ENCODE assay signal across 2 cellular contexts in genomic region chr3:47854267-47854666, GRCh38.
TF ChIP-seq lines count a peak whose summit lies in the region.

No MANE protein-coding gene starts in this region.

TF ChIP-seq in IMR-90, 13 proteins besides CTCF, POLR2A, EP300 and RAD21 (continued from another document):
- TF ChIP-seq RCOR1 (IDR thresholded peaks at IDR 0.05; ENCODE audit: insufficient replicate concordance, low read length): no peak
- no peak for TF ChIP-seq BHLHE40 (IDR thresholded peaks at IDR 0.05; ENCODE audit: low read depth, low read length)
- no peak for TF ChIP-seq ELK1 (IDR thresholded peaks at IDR 0.05; ENCODE audit: borderline replicate concordance, low read depth, low read length)
- no peak for TF ChIP-seq MAFK (IDR thresholded peaks at IDR 0.05; ENCODE audit: low read depth, low read length)
- TF ChIP-seq RFX5 (IDR thresholded peaks at IDR 0.05; ENCODE audit: low read depth, low read length): no peak
- no peak for TF ChIP-seq SMC3 (IDR thresholded peaks at IDR 0.05; ENCODE audit: low read depth, low read length)
- no peak for TF ChIP-seq MAZ (IDR thresholded peaks at IDR 0.05; ENCODE audit: borderline replicate concordance, low read depth, low read length)

TF ChIP-seq in HEK293T, 16 proteins besides CTCF, POLR2A, EP300 and RAD21 (continued from another document):
- TF ChIP-seq ZNF384 (IDR thresholded peaks at IDR 0.05): no peak
- TF ChIP-seq LEF1 (IDR thresholded peaks at IDR 0.05; ENCODE audit: borderline replicate concordance): no peak
- TF ChIP-seq FOXM1 (IDR thresholded peaks at IDR 0.05; ENCODE audit: borderline replicate concordance): no peak
- TF ChIP-seq PKNOX1 (IDR thresholded peaks at IDR 0.05): no peak
- no peak for TF ChIP-seq FOXK2 (IDR thresholded peaks at IDR 0.05)
- TF ChIP-seq CTBP1 (IDR thresholded peaks at IDR 0.05; ENCODE audit: borderline replicate concordance): no peak
- TF ChIP-seq TARDBP (IDR thresholded peaks at IDR 0.05): no peak
- TF ChIP-seq FOXA1 (IDR thresholded peaks at IDR 0.05): no peak
- no peak for TF ChIP-seq BHLHE40 (IDR thresholded peaks at IDR 0.05; ENCODE audit: borderline replicate concordance)
